Comparison of ENCODE assay signal across 8 cellular contexts in genomic region chr11:117875397-117876048, GRCh38. TPM values are rescaled to one million over a fixed set of nuclear protein-coding genes. Genes with fewer than 3 reads are reported as not detected.
DNase-seq lines count a peak whose midpoint lies in the region; ATAC-seq and TF ChIP-seq lines count a peak whose summit lies in the region.

No MANE protein-coding gene starts in this region.

- TF ChIP-seq CTCF in cardiac muscle cell (IDR thresholded peaks at IDR 0.05; ENCODE audit: low read depth, low read length), result no peak

- H3K36me3 Mint-ChIP-seq in activated T-helper 1 cell treated with anti-CD3 and anti-CD28 coated beads, Interleukin-12 subunit alpha, Interleukin-12 subunit beta, Interleukin-2, Interleukin-4 antibody, amounts not matched to agents 30 ng/mL and 10 ng/mL and 1 ng/mL, durations not matched to agents 14 hours and 24 hours and 36 hours (ENCODE audit: low read depth), result no peaks in the 10 kb centered on the region
- H3K36me3 Mint-ChIP-seq in stimulated activated naive B cell treated with anti-CD40 and anti-IgM and Interleukin-4, amounts not matched to agents 10 μg/mL and 1 μg/mL and 100 μg/mL, for 72 hours, result no peaks in the 10 kb centered on the region

- DNase-seq in cardiac muscle cell (ENCODE audit: low read depth in 1 of 2, low spot score in 1 of 2) (peak in 1 of 2 donors; percentile 42), Right ventricle myocardium inferior (ENCODE audit: missing footprints) (no peak), AG20443 (ENCODE audit: low spot score) (no peak)
- no peak for DNase-seq in activated T-helper 1 cell treated with anti-CD3 and anti-CD28 coated beads, Interleukin-12 subunit alpha, Interleukin-12 subunit beta, Interleukin-2, Interleukin-4 antibody, amounts not matched to agents 30 ng/mL and 10 ng/mL and 1 ng/mL, durations not matched to agents 14 hours and 24 hours and 36 hours (ENCODE audit: low spot score)
- no peak for DNase-seq in stimulated activated naive B cell treated with anti-CD40 and anti-IgM and Interleukin-4, amounts not matched to agents 10 μg/mL and 1 μg/mL and 100 μg/mL, for 72 hours

- H3K9me3 Mint-ChIP-seq in activated T-helper 1 cell treated with anti-CD3 and anti-CD28 coated beads, Interleukin-12 subunit alpha, Interleukin-12 subunit beta, Interleukin-2, Interleukin-4 antibody, amounts not matched to agents 30 ng/mL and 10 ng/mL and 1 ng/mL, durations not matched to agents 14 hours and 24 hours and 36 hours, result no peaks in the 10 kb centered on the region
- H3K9me3 Mint-ChIP-seq in stimulated activated naive B cell treated with anti-CD40 and anti-IgM and Interleukin-4, amounts not matched to agents 10 μg/mL and 1 μg/mL and 100 μg/mL, for 72 hours, result no peaks in the 10 kb centered on the region

- no peaks in the 10 kb centered on the region for H3K27me3 ChIP-seq in cardiac muscle cell

- H3K9me3 ChIP-seq in cardiac muscle cell (ENCODE audit: low read depth), result no peaks in the 10 kb centered on the region
- no peaks in the 10 kb centered on the region for H3K9me3 ChIP-seq in iPS-18c (ENCODE audit: control insufficient read depth, insufficient read depth, low read length)

- peaks cover 65% of the 10 kb centered on the region for H3K27me3 Mint-ChIP-seq in activated T-helper 1 cell treated with anti-CD3 and anti-CD28 coated beads, Interleukin-12 subunit alpha, Interleukin-12 subunit beta, Interleukin-2, Interleukin-4 antibody, amounts not matched to agents 30 ng/mL and 10 ng/mL and 1 ng/mL, durations not matched to agents 14 hours and 24 hours and 36 hours (ENCODE audit: insufficient read depth)
- H3K27me3 Mint-ChIP-seq in stimulated activated naive B cell treated with anti-CD40 and anti-IgM and Interleukin-4, amounts not matched to agents 10 μg/mL and 1 μg/mL and 100 μg/mL, for 72 hours, result peaks cover 63 to 91% of the 10 kb centered on the region in 2 donors

- H3K4me3 ChIP-seq in cardiac muscle cell (peak overlapping the region; percentile 81), iPS-18c (ENCODE audit: insufficient read depth, low read depth, low read length) (peak overlapping the region; percentile 66)

- peaks cover 18% of the 10 kb centered on the region for H3K4me1 ChIP-seq in cardiac muscle cell (ENCODE audit: low read depth)

- H3K36me3 ChIP-seq in cardiac muscle cell, result no peaks in the 10 kb centered on the region

- peaks cover 23% of the 10 kb centered on the region for H3K4me1 Mint-ChIP-seq in activated T-helper 1 cell treated with anti-CD3 and anti-CD28 coated beads, Interleukin-12 subunit alpha, Interleukin-12 subunit beta, Interleukin-2, Interleukin-4 antibody, amounts not matched to agents 30 ng/mL and 10 ng/mL and 1 ng/mL, durations not matched to agents 14 hours and 24 hours and 36 hours (ENCODE audit: low read depth)
- peaks cover 12 to 34% of the 10 kb centered on the region in 2 donors for H3K4me1 Mint-ChIP-seq in stimulated activated naive B cell treated with anti-CD40 and anti-IgM and Interleukin-4, amounts not matched to agents 10 μg/mL and 1 μg/mL and 100 μg/mL, for 72 hours

- no peak for ATAC-seq in Right ventricle myocardium inferior
- peak; percentile 36 to 42 for ATAC-seq in stimulated activated naive B cell treated with anti-CD40 and anti-IgM and Interleukin-4, amounts not matched to agents 10 μg/mL and 1 μg/mL and 100 μg/mL, for 72 hours (replicated peaks)
- ATAC-seq in GM18907 (IDR thresholded peaks at IDR 0.05; ENCODE audit: unreplicated experiment), result no peak
- no peak for ATAC-seq in HG03175 (IDR thresholded peaks at IDR 0.05; ENCODE audit: unreplicated experiment)

- intact Hi-C loops in Right ventricle myocardium inferior (cut with DNase I), result loop anchor here (1.0 kb wide), 1 partner anchor 14 kb away; no protein-coding TSS in a partner anchor
- intact Hi-C loops in activated T-helper 1 cell treated with anti-CD3 and anti-CD28 coated beads, Interleukin-12 subunit alpha, Interleukin-12 subunit beta, Interleukin-2, Interleukin-4 antibody, amounts not matched to agents 30 ng/mL and 10 ng/mL and 1 ng/mL, durations not matched to agents 14 hours and 24 hours and 36 hours (cut with micrococcal nuclease), result loop anchor here (2.0 kb wide), 1 partner anchor 31 kb away; no protein-coding TSS in a partner anchor

- no peak overlapping the region for H3K27ac Mint-ChIP-seq in activated T-helper 1 cell treated with anti-CD3 and anti-CD28 coated beads, Interleukin-12 subunit alpha, Interleukin-12 subunit beta, Interleukin-2, Interleukin-4 antibody, amounts not matched to agents 30 ng/mL and 10 ng/mL and 1 ng/mL, durations not matched to agents 14 hours and 24 hours and 36 hours
- peak overlapping the region; percentile 68 for H3K27ac Mint-ChIP-seq in stimulated activated naive B cell treated with anti-CD40 and anti-IgM and Interleukin-4, amounts not matched to agents 10 μg/mL and 1 μg/mL and 100 μg/mL, for 72 hours

- no peak overlapping the region for H3K27ac ChIP-seq in cardiac muscle cell

- H3K4me3 Mint-ChIP-seq in activated T-helper 1 cell treated with anti-CD3 and anti-CD28 coated beads, Interleukin-12 subunit alpha, Interleukin-12 subunit beta, Interleukin-2, Interleukin-4 antibody, amounts not matched to agents 30 ng/mL and 10 ng/mL and 1 ng/mL, durations not matched to agents 14 hours and 24 hours and 36 hours, result peak overlapping the region; percentile 81
- peak overlapping the region; percentile 79 to 84 for H3K4me3 Mint-ChIP-seq in stimulated activated naive B cell treated with anti-CD40 and anti-IgM and Interleukin-4, amounts not matched to agents 10 μg/mL and 1 μg/mL and 100 μg/mL, for 72 hours

RNA-seq across cellular contexts. Expression of gene FXYD6, which starts 0.9 kb away (rescaled TPM):
- total RNA-seq in cardiac muscle cell (324 and 403 TPM in 2 replicates), Right ventricle myocardium inferior (41.2 TPM)
- polyA plus RNA-seq in cardiac muscle cell, result 310 and 541 TPM in 2 replicates
- not detected in 2 replicates for total RNA-seq in activated T-helper 1 cell treated with anti-CD3 and anti-CD28 coated beads, Interleukin-12 subunit alpha, Interleukin-12 subunit beta, Interleukin-2, Interleukin-4 antibody, amounts not matched to agents 30 ng/mL and 10 ng/mL and 1 ng/mL, durations not matched to agents 14 hours and 24 hours and 36 hours

RNA-seq across cellular contexts. Expression of gene FXYD2, which starts 51.0 kb away (rescaled TPM):
- total RNA-seq in cardiac muscle cell (0.07 and 2.4 TPM in 2 replicates), Right ventricle myocardium inferior (2.7 TPM)
- polyA plus RNA-seq in cardiac muscle cell, result 2.3 and 4.4 TPM in 2 replicates
- total RNA-seq in activated T-helper 1 cell treated with anti-CD3 and anti-CD28 coated beads, Interleukin-12 subunit alpha, Interleukin-12 subunit beta, Interleukin-2, Interleukin-4 antibody, amounts not matched to agents 30 ng/mL and 10 ng/mL and 1 ng/mL, durations not matched to agents 14 hours and 24 hours and 36 hours, result 3.4 and 3.6 TPM in 2 replicates

RNA-seq across cellular contexts. Expression of gene TMPRSS13, which starts 53.7 kb away (rescaled TPM):
- total RNA-seq in cardiac muscle cell (0.04 and 0.66 TPM in 2 replicates), Right ventricle myocardium inferior (not detected)
- polyA plus RNA-seq in cardiac muscle cell, result 0.40 TPM in 1 of 2 replicates, not detected in the other
- 1.2 and 1.5 TPM in 2 replicates for total RNA-seq in activated T-helper 1 cell treated with anti-CD3 and anti-CD28 coated beads, Interleukin-12 subunit alpha, Interleukin-12 subunit beta, Interleukin-2, Interleukin-4 antibody, amounts not matched to agents 30 ng/mL and 10 ng/mL and 1 ng/mL, durations not matched to agents 14 hours and 24 hours and 36 hours

Comparison
In these comparisons a context has a peak if more than half of its experiments do, and no peak if none do; other contexts are left out.
1. ATAC-seq: peak in stimulated activated naive B cell treated with anti-CD40 and anti-IgM and Interleukin-4, amounts not matched to agents 10 μg/mL and 1 μg/mL and 100 μg/mL, for 72 hours (2 of 2); none in Right ventricle myocardium inferior (single experiment), GM18907 (single experiment) and HG03175 (single experiment).
2. RNA of gene FXYD6, which starts 0.9 kb away (total RNA-seq): 324 to 403 TPM in cardiac muscle cell and 41.2 TPM in Right ventricle myocardium inferior (single experiment); not detected in activated T-helper 1 cell treated with anti-CD3 and anti-CD28 coated beads, Interleukin-12 subunit alpha, Interleukin-12 subunit beta, Interleukin-2, Interleukin-4 antibody, amounts not matched to agents 30 ng/mL and 10 ng/mL and 1 ng/mL, durations not matched to agents 14 hours and 24 hours and 36 hours; every median in the first group is over 10 times any median in the second.